Comparison of ENCODE assay signal across 33 cellular contexts in the genomic region with DNA sequence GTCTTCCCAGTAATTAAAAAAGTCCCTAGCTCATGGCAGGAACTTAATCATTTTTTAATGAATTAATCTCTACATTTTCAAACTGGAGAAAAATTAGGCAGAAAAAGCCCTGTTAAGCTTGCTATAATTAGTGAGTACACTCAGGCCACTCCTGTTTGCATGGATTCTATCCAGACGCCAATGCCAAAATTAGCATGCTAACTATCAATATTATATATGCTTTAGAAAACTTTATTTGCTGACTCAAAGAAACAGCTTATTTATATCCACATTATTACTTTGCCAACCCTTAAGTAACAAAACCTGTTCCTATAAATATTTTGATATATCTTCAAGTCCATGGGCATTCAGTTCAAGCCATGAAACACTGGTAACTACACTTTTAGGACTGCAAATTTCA.
"Had no signal": no experiment of that assay in that cellular context is flagged by ENCODE, and none has a peak within 500 bp of the region (broad histone marks: within the 10 kb centered on the region; RNA-seq: fewer than 3 reads in every experiment).

No MANE protein-coding gene starts in this region.

- FAIRE-seq: astrocyte, bronchial epithelial cell had no signal

- DNase-seq: activated CD4-positive, alpha-beta memory T cell treated with anti-CD3 and anti-CD28 coated beads, Interleukin-2, amount 10 ng/mL, durations not matched to agents 7 days and 5 days; activated CD4-positive, alpha-beta T cell treated with anti-CD3 and anti-CD28 coated beads for 4 hours; activated CD4-positive, alpha-beta T cell treated with anti-CD3 and anti-CD28 coated beads, Interleukin-2, amount 10 ng/mL, durations not matched to agents 7 days and 5 days; activated CD4-positive, alpha-beta T cell treated with anti-CD3 and anti-CD28 coated beads, Interleukin-2, amount 50 U/mL, for 4 hours; activated CD4-positive, CD25-positive, alpha-beta regulatory T cell; activated CD4-positive, CD25-positive, alpha-beta regulatory T cell treated with anti-CD3 and anti-CD28 coated beads, Interleukin-2, amount 50 U/mL, for 72 hours; activated CD8-positive, alpha-beta memory T cell treated with anti-CD3 and anti-CD28 coated beads, Interleukin-2, amount 50 U/mL, for 48 hours; activated gamma-delta T cell; activated naive CD4-positive, alpha-beta T cell; activated naive CD4-positive, alpha-beta T cell treated with anti-CD3 and anti-CD28 coated beads, Interleukin-2, amount 10 ng/mL, durations not matched to agents 7 days and 5 days; activated naive CD8-positive, alpha-beta T cell treated with anti-CD3 and anti-CD28 coated beads, Interleukin-2, amount 10 ng/mL, durations not matched to agents 7 days and 5 days; activated T-cell treated with anti-CD3 and anti-CD28 coated beads for 4 hours; activated T-cell treated with anti-CD3 and anti-CD28 coated beads, Interleukin-2, amount 50 U/mL, for 24 hours; activated T-cell treated with anti-CD3 and anti-CD28 coated beads, Interleukin-2, amount 50 U/mL, for 72 hours; brain microvascular endothelial cell; dorsolateral prefrontal cortex; effector memory CD4-positive, alpha-beta T cell; endodermal cell; foreskin keratinocyte; gastrocnemius medialis; glutamatergic neuron; heart left ventricle; T-cell; T1000 had no signal

- H3K27ac Mint-ChIP-seq: activated CD4-positive, alpha-beta memory T cell treated with anti-CD3 and anti-CD28 coated beads, Interleukin-2, amount 10 ng/mL, durations not matched to agents 7 days and 5 days; activated CD4-positive, alpha-beta T cell treated with anti-CD3 and anti-CD28 coated beads, Interleukin-2, amount 10 ng/mL, durations not matched to agents 7 days and 5 days; activated naive CD4-positive, alpha-beta T cell treated with anti-CD3 and anti-CD28 coated beads, Interleukin-2, amount 10 ng/mL, durations not matched to agents 7 days and 5 days; activated naive CD4-positive, alpha-beta T cell treated with anti-CD3 and anti-CD28 coated beads, Interleukin-2, amount 50 U/mL, for 72 hours; activated naive CD8-positive, alpha-beta T cell treated with anti-CD3 and anti-CD28 coated beads, Interleukin-2, amount 10 ng/mL, durations not matched to agents 7 days and 5 days; activated T-cell treated with anti-CD3 and anti-CD28 coated beads, Interleukin-2, amount 50 U/mL, for 24 hours; activated T-cell treated with anti-CD3 and anti-CD28 coated beads, Interleukin-2, amount 50 U/mL, for 72 hours; dendritic cell treated with granulocyte-macrophage colony-stimulating factor and Interleukin-4, amounts not matched to agents 40 ng/mL and 50 ng/mL, for 4 days; endodermal cell; T-cell; T-helper 1 cell treated with Interleukin-12 subunit alpha and Interleukin-12 subunit beta and Interleukin-4 antibody, amounts not matched to agents 30 μg/mL and 1 μg/mL, for 36 hours; T-helper 2 cell treated with Interferon-gamma antibody and Interleukin-4, amounts not matched to agents 5 μg/mL and 100 μg/mL, for 36 hours had no signal

- H3K27ac ChIP-seq: brain microvascular endothelial cell, coronary artery, dorsolateral prefrontal cortex, esophagus muscularis mucosa, foreskin keratinocyte, gastrocnemius medialis, heart left ventricle had no signal

- H3K4me1 Mint-ChIP-seq: central memory CD8-positive, alpha-beta T cell; endodermal cell; T-cell had no signal

- H3K9me3 Mint-ChIP-seq: activated CD4-positive, alpha-beta memory T cell treated with anti-CD3 and anti-CD28 coated beads, Interleukin-2, amount 10 ng/mL, durations not matched to agents 7 days and 5 days; activated CD4-positive, alpha-beta T cell treated with anti-CD3 and anti-CD28 coated beads, Interleukin-2, amount 10 ng/mL, durations not matched to agents 7 days and 5 days; activated naive CD4-positive, alpha-beta T cell treated with anti-CD3 and anti-CD28 coated beads, Interleukin-2, amount 10 ng/mL, durations not matched to agents 7 days and 5 days; activated naive CD4-positive, alpha-beta T cell treated with anti-CD3 and anti-CD28 coated beads, Interleukin-2, amount 50 U/mL, for 72 hours; activated naive CD8-positive, alpha-beta T cell treated with anti-CD3 and anti-CD28 coated beads, Interleukin-2, amount 10 ng/mL, durations not matched to agents 7 days and 5 days; activated T-cell treated with anti-CD3 and anti-CD28 coated beads, Interleukin-2, amount 50 U/mL, for 24 hours; activated T-cell treated with anti-CD3 and anti-CD28 coated beads, Interleukin-2, amount 50 U/mL, for 72 hours; central memory CD8-positive, alpha-beta T cell; dendritic cell treated with granulocyte-macrophage colony-stimulating factor and Interleukin-4, amounts not matched to agents 40 ng/mL and 50 ng/mL, for 4 days; endodermal cell; T-cell; T-helper 1 cell treated with Interleukin-12 subunit alpha and Interleukin-12 subunit beta and Interleukin-4 antibody, amounts not matched to agents 30 μg/mL and 1 μg/mL, for 36 hours; T-helper 2 cell treated with Interferon-gamma antibody and Interleukin-4, amounts not matched to agents 5 μg/mL and 100 μg/mL, for 36 hours had no signal

- H3K27me3 Mint-ChIP-seq: activated CD4-positive, alpha-beta memory T cell treated with anti-CD3 and anti-CD28 coated beads, Interleukin-2, amount 10 ng/mL, durations not matched to agents 7 days and 5 days; activated CD4-positive, alpha-beta T cell treated with anti-CD3 and anti-CD28 coated beads, Interleukin-2, amount 10 ng/mL, durations not matched to agents 7 days and 5 days; activated naive CD4-positive, alpha-beta T cell treated with anti-CD3 and anti-CD28 coated beads, Interleukin-2, amount 10 ng/mL, durations not matched to agents 7 days and 5 days; activated naive CD8-positive, alpha-beta T cell treated with anti-CD3 and anti-CD28 coated beads, Interleukin-2, amount 10 ng/mL, durations not matched to agents 7 days and 5 days; activated T-cell treated with anti-CD3 and anti-CD28 coated beads, Interleukin-2, amount 50 U/mL, for 24 hours; central memory CD8-positive, alpha-beta T cell; dendritic cell treated with granulocyte-macrophage colony-stimulating factor and Interleukin-4, amounts not matched to agents 40 ng/mL and 50 ng/mL, for 4 days; T-cell had no signal

- ATAC-seq: activated naive CD4-positive, alpha-beta T cell treated with anti-CD3 and anti-CD28 coated beads, Interleukin-2, amount 50 U/mL, for 72 hours; activated T-cell treated with anti-CD3 and anti-CD28 coated beads, Interleukin-2, amount 50 U/mL, for 72 hours; foreskin keratinocyte; gastrocnemius medialis; heart left ventricle; T-cell had no signal

- H3K4me3 ChIP-seq: coronary artery, dorsolateral prefrontal cortex, esophagus muscularis mucosa, gastrocnemius medialis, heart left ventricle had no signal

- H3K27me3 ChIP-seq: brain microvascular endothelial cell, dorsolateral prefrontal cortex, esophagus muscularis mucosa, foreskin keratinocyte, gastrocnemius medialis, heart left ventricle had no signal

- H3K4me1 ChIP-seq: esophagus muscularis mucosa, foreskin keratinocyte had no signal

- H3K9me3 ChIP-seq: esophagus muscularis mucosa, gastrocnemius medialis, heart left ventricle had no signal

- H3K4me3 Mint-ChIP-seq: activated CD4-positive, alpha-beta memory T cell treated with anti-CD3 and anti-CD28 coated beads, Interleukin-2, amount 10 ng/mL, durations not matched to agents 7 days and 5 days; activated CD4-positive, alpha-beta T cell treated with anti-CD3 and anti-CD28 coated beads, Interleukin-2, amount 10 ng/mL, durations not matched to agents 7 days and 5 days; activated naive CD4-positive, alpha-beta T cell treated with anti-CD3 and anti-CD28 coated beads, Interleukin-2, amount 10 ng/mL, durations not matched to agents 7 days and 5 days; activated naive CD8-positive, alpha-beta T cell treated with anti-CD3 and anti-CD28 coated beads, Interleukin-2, amount 10 ng/mL, durations not matched to agents 7 days and 5 days; activated T-cell treated with anti-CD3 and anti-CD28 coated beads, Interleukin-2, amount 50 U/mL, for 24 hours; activated T-cell treated with anti-CD3 and anti-CD28 coated beads, Interleukin-2, amount 50 U/mL, for 72 hours; central memory CD8-positive, alpha-beta T cell; dendritic cell treated with granulocyte-macrophage colony-stimulating factor and Interleukin-4, amounts not matched to agents 40 ng/mL and 50 ng/mL, for 4 days; endodermal cell; T-cell; T-helper 1 cell treated with Interleukin-12 subunit alpha and Interleukin-12 subunit beta and Interleukin-4 antibody, amounts not matched to agents 30 μg/mL and 1 μg/mL, for 36 hours; T-helper 2 cell treated with Interferon-gamma antibody and Interleukin-4, amounts not matched to agents 5 μg/mL and 100 μg/mL, for 36 hours had no signal
